Comparison of ENCODE assay signal across 16 cellular contexts in the genomic region with DNA sequence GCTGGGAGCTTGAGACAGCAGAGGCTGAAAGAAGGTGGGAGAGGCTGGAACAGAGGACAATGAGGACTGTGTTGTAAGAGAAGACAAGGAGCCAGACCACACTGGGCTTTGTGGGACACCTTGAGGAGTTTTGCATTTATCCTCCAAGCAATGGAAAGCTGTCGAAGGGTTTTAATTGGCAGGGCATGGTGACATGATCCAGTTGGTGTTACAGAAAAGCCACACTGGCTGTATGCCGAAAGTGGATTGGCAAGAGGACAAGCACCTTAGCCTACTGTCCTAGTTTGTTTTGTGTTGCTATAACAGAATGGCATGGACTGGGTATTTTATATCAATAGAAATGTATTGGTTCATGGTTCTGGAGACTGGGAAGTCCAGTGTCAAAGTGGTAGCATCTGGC. TPM values are rescaled to one million over a fixed set of nuclear protein-coding genes. Genes with fewer than 3 reads are reported as not detected.
A peak's percentile ranks its signal among the peaks of the same experiment; 100 is the strongest.
DNase-seq lines count a peak whose midpoint lies in the region; ATAC-seq, FAIRE-seq and TF ChIP-seq lines count a peak whose summit lies in the region.
"Had no signal": no experiment of that assay in that cellular context is flagged by ENCODE, and none has a peak within 500 bp of the region (broad histone marks: within the 10 kb centered on the region; RNA-seq: fewer than 3 reads in every experiment).

No MANE protein-coding gene starts in this region.

- DNase-seq in COLO829 (ENCODE audit: low spot score) (peak; percentile 23), SK-MEL-5 (ENCODE audit: low read depth, low spot score) (peak; percentile 9), left lobe of liver (ENCODE audit: low spot score) (peak; percentile 58), psoas muscle (no peak), GM12891 (ENCODE audit: insufficient read length, low spot score) (no peak), AG08395 (ENCODE audit: low spot score) (no peak), DMS79 treated with DMSO at 0.1 percent for 48 hours (lab: John Stamatoyannopoulos, UW) (no peak)
- DNase-seq: AML-193; CD8-positive, alpha-beta memory T cell; DMS53 had no signal

- ATAC-seq in left lobe of liver (peak; percentile 54), psoas muscle (peak in 3 of 4 donors; percentile 37 to 47 (median 44))
- ATAC-seq: GM12878, GM23338 had no signal

- H3K36me3 ChIP-seq in psoas muscle (ENCODE audit: insufficient read depth in 1 of 2, low read depth in 1 of 2): no peaks in the 10 kb centered on the region
- H3K36me3 ChIP-seq: BLaER1, HAP-1 had no signal

- no peak for FAIRE-seq in GM12891 (lab: Jason Lieb, UNC)
- FAIRE-seq: GM12878 had no signal

- TF ChIP-seq CTCF in psoas muscle (IDR thresholded peaks at IDR 0.05): no peak

- intact Hi-C loops in psoas muscle (cut with DNase I): no loop called here

- H3K27ac ChIP-seq in psoas muscle: no peak overlapping the region
- H3K27ac ChIP-seq: BLaER1 had no signal

- in situ Hi-C loops in SK-MEL-5 (cut with HindIII; ENCODE audit: low pct_unique_long_range_greater_than_20kb, low sequenced_read_pairs): no loop called here

- peaks cover 0 to 6% (median 2%) of the 10 kb centered on the region in 3 donors for H3K27me3 ChIP-seq in psoas muscle (ENCODE audit: insufficient read depth in 3 of 3, low read length in 2 of 3)
- H3K27me3 ChIP-seq: BLaER1 had no signal

- peaks cover 14% of the 10 kb centered on the region for H3K4me1 ChIP-seq in psoas muscle
- H3K4me1 ChIP-seq: BLaER1, HAP-1 had no signal

- no peak for TF ChIP-seq POLR2A in GM12891 (IDR thresholded peaks at IDR 0.05; ENCODE audit: low read depth, low read length)

- 30 to 41% (median 36%) methylated on average over 2 of the region's 2 CpGs for WGBS in psoas muscle, 3 donors

- no peaks in the 10 kb centered on the region for H3K9me3 ChIP-seq in psoas muscle
- H3K9me3 ChIP-seq: BLaER1, HAP-1 had no signal

- no peak overlapping the region for H3K4me3 ChIP-seq in psoas muscle
- H3K4me3 ChIP-seq: BLaER1, GM12878, GM23338, HAP-1 had no signal

TF ChIP-seq in GM12891, 5 proteins besides CTCF, POLR2A, EP300 and RAD21:
- no peak for TF ChIP-seq TAF1 (IDR thresholded peaks at IDR 0.05; ENCODE audit: low read depth, low read length)
- TF ChIP-seq SPI1 (IDR thresholded peaks at IDR 0.05; ENCODE audit: low read depth, low read length): no peak
- no peak for TF ChIP-seq PAX5 (IDR thresholded peaks at IDR 0.05; ENCODE audit: insufficient read depth, low read length, severe bottlenecking)
- no peak for TF ChIP-seq POLR2AphosphoS5 (IDR thresholded peaks at IDR 0.05; ENCODE audit: low read depth, low read length)
- TF ChIP-seq POU2F2 (IDR thresholded peaks at IDR 0.05; ENCODE audit: low read depth, low read length): no peak

RNA-seq across cellular contexts. Expression of gene APLNR, which starts 14.0 kb away (rescaled TPM):
- total RNA-seq in SK-MEL-5 (2014; rRNA removed; shearing (Covaris generic)): not detected in 2 replicates
- polyA plus RNA-seq in SK-MEL-5 (2015; cell fraction: cytosol; rRNA removed): not detected in 2 replicates
- polyA plus RNA-seq in SK-MEL-5 (2015; cell fraction: nucleus; rRNA removed): not detected in 2 replicates
- 2.4 TPM for total RNA-seq in left lobe of liver
- 10 to 100 TPM in 1 of 4 donors, 1 to 10 TPM in 3; 3.5 to 17.0 (median 4.4) TPM for total RNA-seq in psoas muscle
- 1 to 10 TPM in 2 of 3 donors, under 1 TPM in 1; 0.75 to 3.3 (median 2.6) TPM for polyA plus RNA-seq in psoas muscle
- polyA plus RNA-seq in GM12891 (2012; ENCODE audit: low read depth, missing spikeins): not detected
- total RNA-seq: CD8-positive, alpha-beta memory T cell; Daoy; GM12878; HT1080 had no signal
- polyA plus RNA-seq: CD8-positive, alpha-beta memory T cell; GM23338 had no signal

Comparison
In these comparisons a context has a peak if more than half of its experiments do, and no peak if none do; other contexts are left out.
1. DNase-seq: peak in COLO829 (single experiment), SK-MEL-5 (single experiment) and left lobe of liver (single experiment); none in psoas muscle (0 of 2), GM12891 (single experiment), AG08395 (single experiment) and DMS79 treated with DMSO at 0.1 percent for 48 hours (single experiment).